In the genomic region with DNA sequence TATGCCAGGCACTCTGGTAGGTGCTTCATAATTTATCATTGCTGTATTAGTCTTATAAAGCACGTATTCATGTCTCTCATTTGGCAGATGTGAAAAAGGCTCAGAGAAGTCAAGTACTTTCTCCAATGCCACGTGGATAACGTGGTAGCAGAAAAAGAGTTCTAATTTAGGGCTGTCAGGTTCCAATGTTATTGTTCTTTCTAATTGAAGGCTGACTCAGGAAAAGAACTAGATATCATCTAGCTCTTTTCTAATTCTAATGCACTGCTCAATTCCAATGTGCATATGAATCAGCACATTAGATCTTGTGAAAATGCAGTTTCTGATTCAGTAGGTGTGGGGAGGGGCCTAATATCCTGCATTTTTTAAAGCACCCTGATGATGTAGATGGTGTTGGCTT, we compare ENCODE assay signal across 20 cellular contexts. TPM values are rescaled to one million over a fixed set of nuclear protein-coding genes. Genes with fewer than 3 reads are reported as not detected.
DNase-seq lines count a peak whose midpoint lies in the region; ATAC-seq and TF ChIP-seq lines count a peak whose summit lies in the region.
"Had no signal": no experiment of that assay in that cellular context is flagged by ENCODE, and none has a peak within 500 bp of the region (broad histone marks: within the 10 kb centered on the region; RNA-seq: fewer than 3 reads in every experiment).

No MANE protein-coding gene starts in this region.

- no peak overlapping the region for H3K27ac Mint-ChIP-seq in activated CD4-positive, alpha-beta memory T cell treated with anti-CD3 and anti-CD28 coated beads, Interleukin-2, amount 10 ng/mL, durations not matched to agents 7 days and 5 days
- H3K27ac Mint-ChIP-seq: B cell; CD4-positive, CD25-positive, alpha-beta regulatory T cell; CD8-positive, alpha-beta T cell had no signal

- H3K9me3 ChIP-seq in HAP-1 (no peaks in the 10 kb centered on the region), heart left ventricle (peaks cover 0 to 20% (median 7%) of the 10 kb centered on the region in 12 donors)
- H3K9me3 ChIP-seq: Caco-2 had no signal

- in situ Hi-C loops in HAP-1 (cut with MboI; ENCODE audit: low sequenced_read_pairs) = no loop called here

- H3K36me3 Mint-ChIP-seq in activated CD4-positive, alpha-beta memory T cell treated with anti-CD3 and anti-CD28 coated beads, Interleukin-2, amount 10 ng/mL, durations not matched to agents 7 days and 5 days (ENCODE audit: low read depth) = peaks cover 8% of the 10 kb centered on the region
- H3K36me3 Mint-ChIP-seq: CD4-positive, CD25-positive, alpha-beta regulatory T cell; CD8-positive, alpha-beta T cell had no signal

- no peak for ATAC-seq in heart left ventricle
- no peak for ATAC-seq in GM18520 (IDR thresholded peaks at IDR 0.05; ENCODE audit: unreplicated experiment)
- ATAC-seq: CD8-positive, alpha-beta T cell; HCT116 had no signal

- TF ChIP-seq CTCF in epithelial cell of esophagus (IDR thresholded peaks at IDR 0.05; ENCODE audit: insufficient read depth, low read depth, low read length, missing control alignments) = no peak
- TF ChIP-seq CTCF in heart left ventricle (IDR thresholded peaks at IDR 0.05) = no peak

- peaks cover 10% of the 10 kb centered on the region for H3K9me3 Mint-ChIP-seq in activated CD4-positive, alpha-beta memory T cell treated with anti-CD3 and anti-CD28 coated beads, Interleukin-2, amount 10 ng/mL, durations not matched to agents 7 days and 5 days

- POLR2A ChIA-PET in activated CD4-positive, alpha-beta memory T cell treated with anti-CD3 and anti-CD28 coated beads, Interleukin-2, amount 10 ng/mL, durations not matched to agents 7 days and 5 days (lab: Charles Lee) = no interaction called here

- H3K27me3 Mint-ChIP-seq in activated CD4-positive, alpha-beta memory T cell treated with anti-CD3 and anti-CD28 coated beads, Interleukin-2, amount 10 ng/mL, durations not matched to agents 7 days and 5 days = peaks cover 3% of the 10 kb centered on the region

- no peak overlapping the region for H3K4me3 Mint-ChIP-seq in activated CD4-positive, alpha-beta memory T cell treated with anti-CD3 and anti-CD28 coated beads, Interleukin-2, amount 10 ng/mL, durations not matched to agents 7 days and 5 days
- H3K4me3 Mint-ChIP-seq: B cell; CD4-positive, CD25-positive, alpha-beta regulatory T cell; CD8-positive, alpha-beta T cell had no signal

- CTCF ChIA-PET in activated CD4-positive, alpha-beta memory T cell treated with anti-CD3 and anti-CD28 coated beads, Interleukin-2, amount 10 ng/mL, durations not matched to agents 7 days and 5 days (lab: Charles Lee) = no interaction called here

- no peak overlapping the region for H3K4me3 ChIP-seq in HAP-1
- H3K4me3 ChIP-seq in epithelial cell of esophagus (ENCODE audit: low read length) = no peak overlapping the region
- no peak overlapping the region for H3K4me3 ChIP-seq in heart left ventricle
- H3K4me3 ChIP-seq: BLaER1 had no signal

- H3K4me1 ChIP-seq in HAP-1 (peaks cover 11% of the 10 kb centered on the region), heart left ventricle (no peaks in the 10 kb centered on the region)
- H3K4me1 ChIP-seq: BLaER1, Caco-2 had no signal

- no peak for TF ChIP-seq POLR2A in heart left ventricle (IDR thresholded peaks at IDR 0.05)

- H3K36me3 ChIP-seq in HAP-1 (replicated peaks) = no peaks in the 10 kb centered on the region
- H3K36me3 ChIP-seq in heart left ventricle = no peaks in the 10 kb centered on the region
- H3K36me3 ChIP-seq: BLaER1 had no signal

- no peak overlapping the region for H3K27ac ChIP-seq in heart left ventricle
- H3K27ac ChIP-seq: 22Rv1, BLaER1, C4-2B had no signal

- H3K4me1 Mint-ChIP-seq in activated CD4-positive, alpha-beta memory T cell treated with anti-CD3 and anti-CD28 coated beads, Interleukin-2, amount 10 ng/mL, durations not matched to agents 7 days and 5 days = no peaks in the 10 kb centered on the region
- H3K4me1 Mint-ChIP-seq: B cell; CD4-positive, CD25-positive, alpha-beta regulatory T cell had no signal

- WGBS in heart left ventricle, 4 donors = 77 to 85% (median 79%) methylated on average over 3 of the region's 3 CpGs

- intact Hi-C loops in heart left ventricle (cut with DNase I) = no loop called here

- peak; percentile 19 for DNase-seq in EH (ENCODE audit: low read depth)
- peak; percentile 16 to 76 for DNase-seq in HAP-1 (ENCODE audit: low spot score in 2 of 2)
- DNase-seq in epithelial cell of esophagus (ENCODE audit: low read depth) = peak; percentile 4
- peak; percentile 7 for DNase-seq in renal cortical epithelial cell (ENCODE audit: low read depth)
- DNase-seq in heart left ventricle = no peak
- no peak for DNase-seq in activated CD4-positive, alpha-beta memory T cell treated with anti-CD3 and anti-CD28 coated beads, Interleukin-2, amount 10 ng/mL, durations not matched to agents 7 days and 5 days
- DNase-seq: Caco-2; CD4-positive, CD25-positive, alpha-beta regulatory T cell; CD8-positive, alpha-beta T cell; DMS153; DND-41; EL; GF-D8; H7 had no signal

- H3K27me3 ChIP-seq in HAP-1 (ENCODE audit: low read depth) = no peaks in the 10 kb centered on the region
- no peaks in the 10 kb centered on the region for H3K27me3 ChIP-seq in heart left ventricle
- H3K27me3 ChIP-seq: BLaER1 had no signal

RNA-seq across cellular contexts. Expression of a gene that starts 22.8 kb away (rescaled TPM):
- total RNA-seq in renal cortical epithelial cell = 41.3 and 69.9 TPM in 2 replicates
- total RNA-seq in heart left ventricle = 10 to 100 TPM in 4 of 9 donors, 1 to 10 TPM in 5; 5.7 to 13.4 (median 8.8) TPM
- 1 to 10 TPM; 3.8 to 5.3 TPM for polyA plus RNA-seq in heart left ventricle
- 10 to 100 TPM; 21.5 to 23.6 TPM for total RNA-seq in activated CD4-positive, alpha-beta memory T cell treated with anti-CD3 and anti-CD28 coated beads, Interleukin-2, amount 10 ng/mL, durations not matched to agents 7 days and 5 days

Comparison
In these comparisons a context has a peak if more than half of its experiments do, and no peak if none do; other contexts are left out.
1. DNase-seq: peak in EH (single experiment), HAP-1 (2 of 2), epithelial cell of esophagus (single experiment) and renal cortical epithelial cell (single experiment); none in heart left ventricle (0 of 5) and activated CD4-positive, alpha-beta memory T cell treated with anti-CD3 and anti-CD28 coated beads, Interleukin-2, amount 10 ng/mL, durations not matched to agents 7 days and 5 days (single experiment).